Comparison of ENCODE assay signal across 2 cellular contexts in genomic region chr14:104115691-104116543, GRCh38.
TF ChIP-seq lines count a peak whose summit lies in the region.

No MANE protein-coding gene starts in this region.

TF ChIP-seq in liver, 16 proteins besides CTCF, POLR2A, EP300 and RAD21:
- TF ChIP-seq ATF3 (IDR thresholded peaks at IDR 0.05) (no peak), FOXA1 (IDR thresholded peaks at IDR 0.05) (no peak), YY1 (IDR thresholded peaks at IDR 0.05) (no peak), MAX (IDR thresholded peaks at IDR 0.05) (no peak), ZBTB33 (IDR thresholded peaks at IDR 0.05) (no peak), REST (IDR thresholded peaks at IDR 0.05) (no peak), FOXA2 (IDR thresholded peaks at IDR 0.05) (no peak), JUND (IDR thresholded peaks at IDR 0.05) (no peak), EGR1 (IDR thresholded peaks at IDR 0.05; ENCODE audit: low read depth in 2 of 2) (no peak), HNF4A (conservative IDR thresholded peaks at IDR 0.05) (no peak)

TF ChIP-seq in HepG2, 621 proteins besides CTCF, POLR2A, EP300 and RAD21:
- TF ChIP-seq GLI4 (CRISPR knock-in tag; IDR thresholded peaks at IDR 0.05; ENCODE audit: borderline replicate concordance): no peak
- TF ChIP-seq FOSL1 (CRISPR knock-in tag; IDR thresholded peaks at IDR 0.05; ENCODE audit: borderline replicate concordance): no peak
- TF ChIP-seq, protein P1, sequence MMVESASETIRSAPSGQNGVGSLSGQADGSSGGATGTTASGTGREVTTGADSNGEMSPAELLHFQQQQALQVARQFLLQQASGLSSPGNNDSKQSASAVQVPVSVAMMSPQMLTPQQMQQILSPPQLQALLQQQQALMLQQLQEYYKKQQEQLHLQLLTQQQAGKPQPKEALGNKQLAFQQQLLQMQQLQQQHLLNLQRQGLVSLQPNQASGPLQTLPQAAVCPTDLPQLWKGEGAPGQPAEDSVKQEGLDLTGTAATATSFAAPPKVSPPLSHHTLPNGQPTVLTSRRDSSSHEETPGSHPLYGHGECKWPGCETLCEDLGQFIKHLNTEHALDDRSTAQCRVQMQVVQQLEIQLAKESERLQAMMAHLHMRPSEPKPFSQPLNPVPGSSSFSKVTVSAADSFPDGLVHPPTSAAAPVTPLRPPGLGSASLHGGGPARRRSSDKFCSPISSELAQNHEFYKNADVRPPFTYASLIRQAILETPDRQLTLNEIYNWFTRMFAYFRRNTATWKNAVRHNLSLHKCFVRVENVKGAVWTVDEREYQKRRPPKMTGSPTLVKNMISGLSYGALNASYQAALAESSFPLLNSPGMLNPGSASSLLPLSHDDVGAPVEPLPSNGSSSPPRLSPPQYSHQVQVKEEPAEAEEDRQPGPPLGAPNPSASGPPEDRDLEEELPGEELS (CRISPR knock-in tag; IDR thresholded peaks at IDR 0.05): no peak
- no peak for TF ChIP-seq ZSCAN25 (CRISPR knock-in tag; IDR thresholded peaks at IDR 0.05)
- TF ChIP-seq EZH2 (conservative IDR thresholded peaks at IDR 0.05; ENCODE audit: low read depth, low read length): no peak
- TF ChIP-seq KMT2B (CRISPR knock-in tag; IDR thresholded peaks at IDR 0.05): no peak
TF ChIP-seq in HepG2: peak in this region for 0.
